In genomic region chr2:118310016-118310877, GRCh38 we compare ENCODE assay signal across 8 cellular contexts.
A peak's percentile ranks its signal among the peaks of the same experiment; 100 is the strongest.
DNase-seq lines count a peak whose midpoint lies in the region; ATAC-seq and TF ChIP-seq lines count a peak whose summit lies in the region.

No MANE protein-coding gene starts in this region.

- H3K9me3 ChIP-seq in SK-N-MC (ENCODE audit: low read depth, low read length) = no peaks in the 10 kb centered on the region
- H3K9me3 ChIP-seq in gastrocnemius medialis = no peaks in the 10 kb centered on the region

- peak; percentile 63 for ATAC-seq in HG02588 (IDR thresholded peaks at IDR 0.05; ENCODE audit: unreplicated experiment)
- peak; percentile 44 to 65 for ATAC-seq in gastrocnemius medialis

- no peaks in the 10 kb centered on the region for H3K27me3 ChIP-seq in gastrocnemius medialis

- in situ Hi-C loops in gastrocnemius medialis (cut with MboI; ENCODE audit: low sequenced_read_pairs in 4 of 4) = loop anchor here in 1 of 4 donors (10.0 kb wide), 1 partner anchor 535 kb away; the partner anchor contains the start of gene EN1

- H3K27ac ChIP-seq in SK-N-MC (peak overlapping the region; percentile 96), gastrocnemius medialis (peak overlapping the region; percentile 84 to 90 (median 86))

- peak overlapping the region; percentile 41 for H3K4me3 ChIP-seq in GM12875 (ENCODE audit: low read depth, low read length)
- H3K4me3 ChIP-seq in SK-N-MC = peak overlapping the region; percentile 84
- peak overlapping the region; percentile 68 to 78 (median 74) for H3K4me3 ChIP-seq in gastrocnemius medialis

- POLR2A ChIA-PET in HEK293T (lab: Yijun Ruan, JAX) = no interaction called here

- DNase-seq in SK-N-MC (ENCODE audit: low read depth, low spot score) = peak; percentile 40
- DNase-seq in activated naive CD8-positive, alpha-beta T cell treated with anti-CD3 and anti-CD28 coated beads, Interleukin-2, amount 50 U/mL, for 16 hours (ENCODE audit: low read depth, low spot score) = peak; percentile 13
- peak in 33 of 51 donors; percentile 2 to 68 (median 43) for DNase-seq in hypothalamus (lab: John Stamatoyannopoulos, UW)
- peak in 1 of 2 donors; percentile 30 for DNase-seq in gastrocnemius medialis
- DNase-seq in NCI-H1417 (lab: John Stamatoyannopoulos, UW) = no peak
- no peak for DNase-seq in HEK293T (ENCODE audit: extremely low spot score)

- H3K36me3 ChIP-seq in SK-N-MC (ENCODE audit: insufficient read depth, low read length) (no peaks in the 10 kb centered on the region), gastrocnemius medialis (no peaks in the 10 kb centered on the region)

- H3K9ac ChIP-seq in SK-N-MC (ENCODE audit: insufficient read length) = peak overlapping the region; percentile 86

- TF ChIP-seq CTCF in GM12875 (IDR thresholded peaks at IDR 0.05; ENCODE audit: borderline replicate concordance, insufficient read depth, low read depth, low read length) = no peak
- no peak for TF ChIP-seq CTCF in gastrocnemius medialis (IDR thresholded peaks at IDR 0.05 in 4 of 5, conservative IDR thresholded peaks at IDR 0.05 in 1 of 5)

- TF ChIP-seq POLR2A in gastrocnemius medialis (IDR thresholded peaks at IDR 0.05) = peak; percentile 28 to 44

- peaks cover 19 to 24% of the 10 kb centered on the region in 2 donors for H3K4me1 ChIP-seq in gastrocnemius medialis

- intact Hi-C loops in gastrocnemius medialis (cut with DNase I; ENCODE audit: low total_unique reads) = loop anchor here (1.0 to 5.0 kb wide), 3 partner anchors 88 to 997 kb away; no protein-coding TSS in a partner anchor

- CTCF ChIA-PET in HEK293T (lab: Yijun Ruan, JAX) = no interaction called here

TF ChIP-seq in HEK293T, 16 proteins besides CTCF, POLR2A, EP300 and RAD21:
- TF ChIP-seq FOXA1 (IDR thresholded peaks at IDR 0.05) = no peak
- no peak for TF ChIP-seq L3MBTL2 (conservative IDR thresholded peaks at IDR 0.05)
- TF ChIP-seq FOXK2 (IDR thresholded peaks at IDR 0.05) = no peak
- TF ChIP-seq SP1 (IDR thresholded peaks at IDR 0.05) = no peak
- no peak for TF ChIP-seq TARDBP (IDR thresholded peaks at IDR 0.05)
- no peak for TF ChIP-seq CTBP1 (IDR thresholded peaks at IDR 0.05; ENCODE audit: borderline replicate concordance)
- TF ChIP-seq HDGF (IDR thresholded peaks at IDR 0.05; ENCODE audit: borderline replicate concordance) = no peak
- no peak for TF ChIP-seq ELF4 (IDR thresholded peaks at IDR 0.05)
- no peak for TF ChIP-seq NFRKB (IDR thresholded peaks at IDR 0.05)
- TF ChIP-seq ARNT (IDR thresholded peaks at IDR 0.05) = no peak
- no peak for TF ChIP-seq LEF1 (IDR thresholded peaks at IDR 0.05; ENCODE audit: borderline replicate concordance)

Comparison
In these comparisons a context has a peak if more than half of its experiments do, and no peak if none do; other contexts are left out.
1. DNase-seq: peak in SK-N-MC (single experiment), activated naive CD8-positive, alpha-beta T cell treated with anti-CD3 and anti-CD28 coated beads, Interleukin-2, amount 50 U/mL, for 16 hours (single experiment) and hypothalamus (33 of 51); none in NCI-H1417 (0 of 3) and HEK293T (single experiment).
2. Peak in every context shown above with its lines, with median percentiles within 50 percentile points of each other: H3K4me3 ChIP-seq.